ENCODE assay signal across 17 cellular contexts in the genomic region with DNA sequence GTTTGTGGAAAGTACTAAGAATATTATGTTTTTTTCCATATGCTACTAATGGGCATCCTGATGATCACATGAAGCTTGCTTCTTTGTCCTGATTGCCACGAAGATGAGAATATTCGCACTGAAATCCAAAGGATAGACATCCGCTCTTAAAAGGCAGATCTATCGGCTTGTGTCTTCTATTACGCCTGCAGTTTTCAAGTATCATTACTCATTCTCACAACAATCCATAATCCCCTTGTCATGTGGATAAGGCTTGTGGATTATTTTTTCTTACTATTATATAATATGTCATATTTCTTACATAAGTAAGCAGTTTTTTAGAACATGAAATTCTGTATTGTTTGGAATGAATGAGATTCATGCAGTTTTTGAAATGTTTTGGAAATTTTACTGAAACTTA.
"Had no signal": no experiment of that assay in that cellular context is flagged by ENCODE, and none has a peak within 500 bp of the region (broad histone marks: within the 10 kb centered on the region; RNA-seq: fewer than 3 reads in every experiment).

No MANE protein-coding gene starts in this region.

- H3K36me3 Mint-ChIP-seq: activated naive CD4-positive, alpha-beta T cell treated with anti-CD3 and anti-CD28 coated beads, Interleukin-2, amount 50 U/mL, for 72 hours; brain; natural killer cell had no signal

- H3K79me2 ChIP-seq: parathyroid adenoma had no signal

- FAIRE-seq: keratinocyte, TTC549 had no signal

- H3K27me3 Mint-ChIP-seq: brain had no signal

- H3K9me3 ChIP-seq: lower lobe of right lung, tibial nerve, uterus had no signal

- H2AFZ ChIP-seq: parathyroid adenoma had no signal

- H3K27ac ChIP-seq: lower lobe of right lung, parathyroid adenoma, tibial nerve had no signal

- H3K27ac Mint-ChIP-seq: activated naive CD4-positive, alpha-beta T cell treated with anti-CD3 and anti-CD28 coated beads, Interleukin-2, amount 50 U/mL, for 72 hours; brain; natural killer cell; T-helper 2 cell treated with Interferon-gamma antibody and Interleukin-4, amounts not matched to agents 5 μg/mL and 100 μg/mL, for 36 hours had no signal

- H3K27me3 ChIP-seq: tibial nerve, uterus had no signal

- H3K9ac ChIP-seq: parathyroid adenoma had no signal

- H3K4me3 ChIP-seq: lower lobe of right lung, tibial nerve, uterus had no signal

- DNase-seq: activated CD4-positive, alpha-beta T cell treated with anti-CD3 and anti-CD28 coated beads, Interleukin-2, amount 50 U/mL, for 4 hours; activated gamma-delta T cell; cortex of kidney; effector CD4-positive, alpha-beta T cell; lower lobe of right lung; natural killer cell; stimulated activated CD4-positive, alpha-beta T cell treated with anti-CD3 and anti-CD28 coated beads, Interleukin-12 subunit alpha, Interleukin-12 subunit beta, amount 100 ng/mL, for 4 hours; stimulated activated CD4-positive, alpha-beta T cell treated with anti-CD3 and anti-CD28 coated beads, Interleukin-1b, Interleukin-23, amount 100 ng/mL, for 48 hours; stimulated activated naive CD4-positive, alpha-beta T cell treated with Interleukin-2 at 50 U/mL for 16 hours; uterus had no signal

- H3K4me1 ChIP-seq: lower lobe of right lung, parathyroid adenoma, tibial nerve, uterus had no signal

- H3K4me3 Mint-ChIP-seq: brain; natural killer cell; T-helper 2 cell treated with Interferon-gamma antibody and Interleukin-4, amounts not matched to agents 5 μg/mL and 100 μg/mL, for 36 hours had no signal

- H3K36me3 ChIP-seq: lower lobe of right lung, tibial nerve, uterus had no signal

- H3K9me3 Mint-ChIP-seq: brain had no signal

- H3K4me1 Mint-ChIP-seq: brain, natural killer cell had no signal
